Comparison of ENCODE assay signal across 3 cellular contexts in genomic region chr18:32952318-32952717, GRCh38.
A peak's percentile ranks its signal among the peaks of the same experiment; 100 is the strongest.
DNase-seq lines count a peak whose midpoint lies in the region; ATAC-seq, FAIRE-seq and TF ChIP-seq lines count a peak whose summit lies in the region.
"Not testable (repeated sequence)": the region's sequence is repeated elsewhere in the genome, so short reads cannot be mapped to it uniquely, and the experiment has no call there.

No MANE protein-coding gene starts in this region.

- H3K9me1 ChIP-seq in K562 (ENCODE audit: control insufficient read depth, insufficient read depth, low read length), result not testable (repeated sequence)

- H3K9ac ChIP-seq in K562 (ENCODE audit: insufficient read depth in 1 of 2, low read depth in 2 of 2, low read length in 2 of 2), result not testable (repeated sequence)

- H2AFZ ChIP-seq in K562 (ENCODE audit: low read depth, low read length), result not testable (repeated sequence)

- H3K79me2 ChIP-seq in K562 (ENCODE audit: control insufficient read depth, insufficient read depth, low read length), result not testable (repeated sequence)

- TF ChIP-seq POLR2A in K562 (conservative IDR thresholded peaks at IDR 0.05), result not testable (repeated sequence)

- not testable (repeated sequence) for H3K4me2 ChIP-seq in K562 (ENCODE audit: insufficient read depth, low read length)

- not testable (repeated sequence) for FAIRE-seq in K562 (lab: Jason Lieb, UNC)

- WGBS in K562 (ENCODE audit: insufficient coverage, low coverage, missing lambda C conversion rate), result 0% methylated on average over 2 of the region's 2 CpGs

- H3K4me3 ChIP-seq in HEK293 (ENCODE audit: low read depth, low read length); K562: not testable (repeated sequence)

- in situ Hi-C loops in K562 (cut with MboI), result not testable (repeated sequence)

- POLR2A ChIA-PET in HEK293 (lab: Yijun Ruan, JAX); K562 (lab: Yijun Ruan, JAX): not testable (repeated sequence)

- intact Hi-C loops in K562 (cut with micrococcal nuclease); Right ventricle myocardium inferior (cut with DNase I): not testable (repeated sequence)

- not testable (repeated sequence) for DNase-seq in K562 (ENCODE audit: extremely low read depth in 1 of 4, low spot score in 3 of 4)
- DNase-seq in Right ventricle myocardium inferior (ENCODE audit: missing footprints), result peak; percentile 50

- not testable (repeated sequence) for BruUV-seq in K562 (replicated peaks; lab: Mats Ljungman, UMichigan)

- H3K36me3 ChIP-seq in HEK293 (ENCODE audit: control insufficient read depth in 2 of 2, insufficient read depth in 1 of 2, low read length in 2 of 2); K562 (ENCODE audit: control insufficient read depth, insufficient read depth, low read length): not testable (repeated sequence)

- TF ChIP-seq EP300 in K562 (IDR thresholded peaks at IDR 0.05; ENCODE audit: low read length), result not testable (repeated sequence)

- CTCF ChIA-PET in HEK293 (lab: Yijun Ruan, JAX); K562 (lab: Yijun Ruan, JAX; ENCODE audit: low intra/inter-chr PET ratio): not testable (repeated sequence)

- not testable (repeated sequence) for H4K20me1 ChIP-seq in K562 (replicated peaks; ENCODE audit: control insufficient read depth, insufficient read depth, low read length)

- TF ChIP-seq RAD21 in K562 (CRISPR knock-in tag; conservative IDR thresholded peaks at IDR 0.05 in 1 of 2, IDR thresholded peaks at IDR 0.05 in 1 of 2), result not testable (repeated sequence)

- not testable (repeated sequence) for H3K27ac ChIP-seq in HEK293 (ENCODE audit: extremely low read depth, low read depth, low read length); K562 (ENCODE audit: extremely low read depth, low read depth, low read length)

- H3K4me1 ChIP-seq in HEK293 (ENCODE audit: control insufficient read depth, insufficient read depth, low read length); K562 (replicated peaks in 1 of 2; ENCODE audit: control insufficient read depth in 2 of 2, insufficient read depth in 2 of 2, low read length in 2 of 2): not testable (repeated sequence)

- not testable (repeated sequence) for ATAC-seq in K562, Right ventricle myocardium inferior

- not testable (repeated sequence) for H3K27me3 ChIP-seq in K562 (ENCODE audit: control insufficient read depth in 2 of 2, insufficient read depth in 2 of 2, low read length in 2 of 2)

- H3K9me3 ChIP-seq in HEK293 (ENCODE audit: control insufficient read depth, insufficient read depth, low read depth, low read length); K562 (replicated peaks; ENCODE audit: control insufficient read depth, insufficient read depth, low read depth, low read length): not testable (repeated sequence)

- not testable (repeated sequence) for TF ChIP-seq CTCF in HEK293 (tag by site-specific recombination; IDR thresholded peaks at IDR 0.05); K562 (IDR thresholded peaks at IDR 0.05 in 2 of 3, conservative IDR thresholded peaks at IDR 0.05 in 1 of 3; ENCODE audit: insufficient read depth in 2 of 3, low read depth in 1 of 3, low read length in 3 of 3)

TF ChIP-seq in HEK293, 187 proteins besides CTCF, POLR2A, EP300 and RAD21:
- TF ChIP-seq SETDB1 (IDR thresholded peaks at IDR 0.05; ENCODE audit: insufficient read length, low read length) (peak; percentile 66), ZNF585B (tag by site-specific recombination; IDR thresholded peaks at IDR 0.05) (peak; percentile 95), TRIM28 (IDR thresholded peaks at IDR 0.05; ENCODE audit: borderline replicate concordance, low read length) (peak; percentile 63; the same call in 1 of the 2 replicates)

TF ChIP-seq in K562, 482 proteins besides CTCF, POLR2A, EP300 and RAD21:
- peak; percentile 27 for TF ChIP-seq ZFP36 (IDR thresholded peaks at IDR 0.05; ENCODE audit: low read depth, low read length, partially characterized antibody)
